24 cellular contexts compared by ENCODE assay signal in genomic region chr15:76555247-76555646, GRCh38.
"Had no signal": no experiment of that assay in that cellular context is flagged by ENCODE, and none has a peak within 500 bp of the region (broad histone marks: within the 10 kb centered on the region; RNA-seq: fewer than 3 reads in every experiment).

No MANE protein-coding gene starts in this region.

- H3K4me1 ChIP-seq: colonic mucosa, esophagus muscularis mucosa, esophagus squamous epithelium, foreskin keratinocyte, gastrocnemius medialis, gastroesophageal sphincter, heart left ventricle, heart right ventricle had no signal

- H3K27ac ChIP-seq: colonic mucosa, coronary artery, dorsolateral prefrontal cortex, epithelial cell of prostate, esophagus muscularis mucosa, esophagus squamous epithelium, foreskin keratinocyte, gastrocnemius medialis, gastroesophageal sphincter, heart left ventricle, heart right ventricle, hepatocyte had no signal

- H3K9me3 ChIP-seq: colonic mucosa, esophagus muscularis mucosa, esophagus squamous epithelium, gastrocnemius medialis had no signal

- H3K36me3 ChIP-seq: colonic mucosa, esophagus muscularis mucosa, esophagus squamous epithelium, gastrocnemius medialis, gastroesophageal sphincter, heart right ventricle had no signal

- DNase-seq: colonic mucosa; cortex of kidney; dermis blood vessel endothelial cell; dorsolateral prefrontal cortex; effector CD4-positive, alpha-beta T cell; effector CD8-positive, alpha-beta T cell; effector memory CD4-positive, alpha-beta T cell; effector memory CD8-positive, alpha-beta T cell; endodermal cell; erythroblast; esophagus squamous epithelium; foreskin fibroblast; foreskin keratinocyte; foreskin melanocyte; gastrocnemius medialis; glutamatergic neuron; head of caudate nucleus; heart left ventricle; heart right ventricle had no signal

- H3K4me3 ChIP-seq: colonic mucosa, coronary artery, dorsolateral prefrontal cortex, esophagus muscularis mucosa, esophagus squamous epithelium, gastrocnemius medialis, gastroesophageal sphincter, heart left ventricle, heart right ventricle, hepatocyte had no signal

- H3K27me3 ChIP-seq: colonic mucosa, dorsolateral prefrontal cortex, esophagus muscularis mucosa, esophagus squamous epithelium, foreskin keratinocyte, gastrocnemius medialis, gastroesophageal sphincter, heart left ventricle, heart right ventricle, hepatocyte had no signal
